ENCODE assay signal across 9 cellular contexts in the genomic region with DNA sequence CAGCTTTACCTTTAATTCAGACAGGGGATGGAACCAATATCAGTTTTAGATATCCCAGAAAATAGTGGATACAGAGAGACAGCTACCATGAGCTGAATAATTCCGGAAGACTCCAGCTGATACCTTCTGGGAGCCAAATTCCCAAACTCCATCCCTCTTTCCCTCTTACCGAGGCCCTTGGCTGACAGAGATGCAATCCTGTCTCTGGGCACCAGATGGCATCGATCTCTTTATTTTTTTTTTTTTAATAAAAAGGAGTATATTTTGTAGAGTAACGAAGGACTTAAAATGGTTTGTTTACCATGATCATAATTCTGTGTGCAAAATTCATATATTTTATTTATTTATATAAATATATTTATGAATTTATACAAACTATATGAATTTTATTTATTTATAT. TPM values are rescaled to one million over a fixed set of nuclear protein-coding genes. Genes with fewer than 3 reads are reported as not detected.
DNase-seq lines count a peak whose midpoint lies in the region; ATAC-seq, FAIRE-seq and TF ChIP-seq lines count a peak whose summit lies in the region.
"Had no signal": no experiment of that assay in that cellular context is flagged by ENCODE, and none has a peak within 500 bp of the region (broad histone marks: within the 10 kb centered on the region; RNA-seq: fewer than 3 reads in every experiment).

No MANE protein-coding gene starts in this region.

- no peaks in the 10 kb centered on the region for H3K36me3 ChIP-seq in bronchial epithelial cell (ENCODE audit: control insufficient read depth, insufficient read depth, low read length)

- H3K9me3 Mint-ChIP-seq in mesothelial cell of epicardium, result peaks cover 15% of the 10 kb centered on the region
- no peaks in the 10 kb centered on the region for H3K9me3 Mint-ChIP-seq in activated CD4-positive, alpha-beta T cell treated with anti-CD3 and anti-CD28 coated beads, Interleukin-2, amount 10 ng/mL, durations not matched to agents 24 days and 14 days
- H3K9me3 Mint-ChIP-seq: memory B cell had no signal

- no peaks in the 10 kb centered on the region for H3K36me3 Mint-ChIP-seq in mesothelial cell of epicardium
- no peaks in the 10 kb centered on the region for H3K36me3 Mint-ChIP-seq in activated CD4-positive, alpha-beta T cell treated with anti-CD3 and anti-CD28 coated beads, Interleukin-2, amount 10 ng/mL, durations not matched to agents 24 days and 14 days (ENCODE audit: low read depth)
- H3K36me3 Mint-ChIP-seq: memory B cell had no signal

- no peak for FAIRE-seq in bronchial epithelial cell (lab: Jason Lieb, UNC)

- no peak overlapping the region for H3K27ac Mint-ChIP-seq in mesothelial cell of epicardium
- no peak overlapping the region for H3K27ac Mint-ChIP-seq in activated CD4-positive, alpha-beta T cell treated with anti-CD3 and anti-CD28 coated beads, Interleukin-2, amount 10 ng/mL, durations not matched to agents 24 days and 14 days
- H3K27ac Mint-ChIP-seq: memory B cell had no signal

- ATAC-seq in HG03135 (IDR thresholded peaks at IDR 0.05; ENCODE audit: unreplicated experiment), result no peak

- 0 out of 2 replicates have a peak, but pooled peaks have one; percentile 25 for TF ChIP-seq CTCF in LNCAP (IDR thresholded peaks at IDR 0.05)
- TF ChIP-seq CTCF in bronchial epithelial cell (IDR thresholded peaks at IDR 0.05; ENCODE audit: insufficient read depth, low read length, severe bottlenecking), result peak; percentile 24
- peak; percentile 37 for TF ChIP-seq CTCF in mesothelial cell of epicardium (IDR thresholded peaks at IDR 0.05; ENCODE audit: unreplicated experiment)

- DNase-seq in EL, result peak; percentile 18
- no peak for DNase-seq in bronchial epithelial cell (ENCODE audit: low read depth)
- no peak for DNase-seq in mesothelial cell of epicardium (ENCODE audit: low spot score in 2 of 2, unreplicated experiment in 2 of 2)
- no peak for DNase-seq in NOMO-1 treated with DMSO at 0.1 percent for 48 hours (lab: John Stamatoyannopoulos, UW; ENCODE audit: unreplicated experiment)
- DNase-seq in activated CD4-positive, alpha-beta T cell treated with anti-CD3 and anti-CD28 coated beads, Interleukin-2, amount 10 ng/mL, durations not matched to agents 24 days and 14 days, result no peak
- DNase-seq: amniotic stem cell had no signal

- no peaks in the 10 kb centered on the region for H3K4me1 Mint-ChIP-seq in mesothelial cell of epicardium
- no peaks in the 10 kb centered on the region for H3K4me1 Mint-ChIP-seq in activated CD4-positive, alpha-beta T cell treated with anti-CD3 and anti-CD28 coated beads, Interleukin-2, amount 10 ng/mL, durations not matched to agents 24 days and 14 days
- H3K4me1 Mint-ChIP-seq: memory B cell had no signal

- no peak overlapping the region for H3K4me3 ChIP-seq in bronchial epithelial cell (ENCODE audit: low read depth, low read length)

- no peaks in the 10 kb centered on the region for H3K27me3 ChIP-seq in bronchial epithelial cell (ENCODE audit: control insufficient read depth, insufficient read depth, low read length)

- no peaks in the 10 kb centered on the region for H3K27me3 Mint-ChIP-seq in mesothelial cell of epicardium (ENCODE audit: low read depth)
- peaks cover 2% of the 10 kb centered on the region for H3K27me3 Mint-ChIP-seq in activated CD4-positive, alpha-beta T cell treated with anti-CD3 and anti-CD28 coated beads, Interleukin-2, amount 10 ng/mL, durations not matched to agents 24 days and 14 days
- H3K27me3 Mint-ChIP-seq: memory B cell had no signal

- intact Hi-C loops in activated CD4-positive, alpha-beta T cell treated with anti-CD3 and anti-CD28 coated beads, Interleukin-2, amount 10 ng/mL, durations not matched to agents 24 days and 14 days (cut with micrococcal nuclease), result no loop called here

- no peak overlapping the region for H3K4me3 Mint-ChIP-seq in mesothelial cell of epicardium
- no peak overlapping the region for H3K4me3 Mint-ChIP-seq in activated CD4-positive, alpha-beta T cell treated with anti-CD3 and anti-CD28 coated beads, Interleukin-2, amount 10 ng/mL, durations not matched to agents 24 days and 14 days
- H3K4me3 Mint-ChIP-seq: memory B cell had no signal

RNA-seq across cellular contexts. Expression of a gene that starts 31.0 kb away (rescaled TPM):
- total RNA-seq in bronchial epithelial cell, result under 0.01 and 0.13 TPM in 2 replicates
- 0.78 to 1.5 TPM (median 1.3 TPM) in 3 replicates for total RNA-seq in mesothelial cell of epicardium
- total RNA-seq in activated CD4-positive, alpha-beta T cell treated with anti-CD3 and anti-CD28 coated beads, Interleukin-2, amount 10 ng/mL, durations not matched to agents 24 days and 14 days, result 0.16 and 0.21 TPM in 2 replicates
